ENCODE assay signal across 30 cellular contexts in the genomic region with DNA sequence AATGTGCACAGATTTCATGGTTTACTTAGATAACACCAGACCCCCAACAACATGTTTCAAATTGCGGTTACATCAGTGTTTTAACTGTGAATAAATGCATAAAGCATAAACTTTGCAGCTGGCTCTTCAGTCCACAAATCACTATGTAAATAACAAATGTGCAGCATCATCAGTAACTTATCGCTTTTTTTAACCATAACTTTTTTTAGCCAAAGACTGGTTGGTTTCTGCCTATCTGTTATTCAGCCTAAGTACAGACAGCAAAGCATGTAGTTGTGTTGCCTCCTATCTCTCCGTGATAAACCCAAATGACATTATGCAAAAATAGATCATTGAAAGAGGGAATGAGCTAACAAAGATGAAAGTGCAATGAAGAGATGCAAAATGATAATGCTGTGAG.
"Had no signal": no experiment of that assay in that cellular context is flagged by ENCODE, and none has a peak within 500 bp of the region (broad histone marks: within the 10 kb centered on the region; RNA-seq: fewer than 3 reads in every experiment).

No MANE protein-coding gene starts in this region.

- H3K4me1 ChIP-seq: breast epithelium, colonic mucosa, foreskin keratinocyte, gastrocnemius medialis had no signal

- H3K36me3 ChIP-seq: ascending aorta, breast epithelium, cardiac muscle cell, colonic mucosa, gastrocnemius medialis, heart left ventricle had no signal

- H3K9me3 ChIP-seq: ascending aorta, breast epithelium, colonic mucosa, gastrocnemius medialis, heart left ventricle had no signal

- H3K27me3 ChIP-seq: ascending aorta, breast epithelium, cardiac muscle cell, colonic mucosa, gastrocnemius medialis, heart left ventricle had no signal

- H3K27ac ChIP-seq: ascending aorta, breast epithelium, cardiac muscle cell, colonic mucosa, foreskin keratinocyte, gastrocnemius medialis, heart left ventricle, VCaP had no signal

- ATAC-seq: activated naive CD4-positive, alpha-beta T cell treated with anti-CD3 and anti-CD28 coated beads, Interleukin-2, amount 50 U/mL, for 72 hours; activated T-cell treated with anti-CD3 and anti-CD28 coated beads, Interleukin-2, amount 50 U/mL, for 72 hours; esophagus mucosa; foreskin keratinocyte; gastrocnemius medialis; heart left ventricle; WTC11 had no signal

- H3K4me3 ChIP-seq: ascending aorta, breast epithelium, cardiac muscle cell, colonic mucosa, gastrocnemius medialis, heart left ventricle had no signal

- DNase-seq: activated CD4-positive, alpha-beta memory T cell treated with anti-CD3 and anti-CD28 coated beads, Interleukin-2, amount 10 ng/mL, durations not matched to agents 7 days and 5 days; activated CD4-positive, alpha-beta T cell treated with anti-CD3 and anti-CD28 coated beads for 1 hour; activated CD4-positive, alpha-beta T cell treated with anti-CD3 and anti-CD28 coated beads for 4 hours; activated CD4-positive, alpha-beta T cell treated with anti-CD3 and anti-CD28 coated beads, Interleukin-2, amount 10 ng/mL, durations not matched to agents 7 days and 5 days; activated CD4-positive, alpha-beta T cell treated with anti-CD3 and anti-CD28 coated beads, Interleukin-2, amount 50 U/mL, for 4 hours; activated CD8-positive, alpha-beta memory T cell treated with anti-CD3 and anti-CD28 coated beads, Interleukin-2, amount 50 U/mL, for 48 hours; activated gamma-delta T cell; activated naive CD4-positive, alpha-beta T cell; activated naive CD4-positive, alpha-beta T cell treated with anti-CD3 and anti-CD28 coated beads, Interleukin-2, amount 10 ng/mL, durations not matched to agents 7 days and 5 days; activated naive CD8-positive, alpha-beta T cell treated with anti-CD3 and anti-CD28 coated beads, Interleukin-2, amount 10 ng/mL, durations not matched to agents 7 days and 5 days; activated T-cell treated with anti-CD3 and anti-CD28 coated beads for 4 hours; activated T-cell treated with anti-CD3 and anti-CD28 coated beads, Interleukin-2, amount 50 U/mL, for 24 hours; activated T-cell treated with anti-CD3 and anti-CD28 coated beads, Interleukin-2, amount 50 U/mL, for 72 hours; central memory CD4-positive, alpha-beta T cell; cerebellar nuclear complex; colonic mucosa; effector CD8-positive, alpha-beta T cell; endodermal cell; foreskin keratinocyte; gastrocnemius medialis; glutamatergic neuron; heart left ventricle; T-helper 2 cell had no signal
